1 cellular context compared by ENCODE assay signal in the genomic region with DNA sequence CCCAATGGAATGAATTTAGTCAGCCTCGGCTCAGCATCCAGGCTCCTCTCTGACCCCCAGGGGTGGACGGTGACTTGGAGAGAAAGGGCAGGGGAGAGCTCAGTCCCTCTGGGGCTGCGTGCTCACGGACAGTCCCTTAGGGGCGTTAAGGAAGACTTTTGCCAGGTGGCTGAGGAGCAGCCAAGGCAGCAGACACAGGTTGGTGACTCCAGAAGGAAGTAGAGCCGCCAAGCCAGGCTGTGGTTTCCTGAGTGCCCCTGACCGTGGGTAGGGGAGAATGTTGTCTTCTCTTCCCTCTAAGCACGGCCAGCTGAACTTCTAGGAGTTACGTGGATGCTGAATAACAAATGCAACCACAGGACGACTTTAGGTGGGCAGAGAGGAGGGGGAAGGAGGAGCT.
TF ChIP-seq lines count a peak whose summit lies in the region.

No MANE protein-coding gene starts in this region.

TF ChIP-seq in IMR-90, 13 proteins besides CTCF, POLR2A, EP300 and RAD21:
- TF ChIP-seq BHLHE40 (IDR thresholded peaks at IDR 0.05; ENCODE audit: low read depth, low read length) = no peak
- TF ChIP-seq, protein P1, sequence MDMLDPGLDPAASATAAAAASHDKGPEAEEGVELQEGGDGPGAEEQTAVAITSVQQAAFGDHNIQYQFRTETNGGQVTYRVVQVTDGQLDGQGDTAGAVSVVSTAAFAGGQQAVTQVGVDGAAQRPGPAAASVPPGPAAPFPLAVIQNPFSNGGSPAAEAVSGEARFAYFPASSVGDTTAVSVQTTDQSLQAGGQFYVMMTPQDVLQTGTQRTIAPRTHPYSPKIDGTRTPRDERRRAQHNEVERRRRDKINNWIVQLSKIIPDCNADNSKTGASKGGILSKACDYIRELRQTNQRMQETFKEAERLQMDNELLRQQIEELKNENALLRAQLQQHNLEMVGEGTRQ (IDR thresholded peaks at IDR 0.05; ENCODE audit: low read depth, low read length) = no peak
- no peak for TF ChIP-seq NFE2L2 (IDR thresholded peaks at IDR 0.05; ENCODE audit: low read depth, low read length)
